Comparison of ENCODE assay signal across 20 cellular contexts in the genomic region with DNA sequence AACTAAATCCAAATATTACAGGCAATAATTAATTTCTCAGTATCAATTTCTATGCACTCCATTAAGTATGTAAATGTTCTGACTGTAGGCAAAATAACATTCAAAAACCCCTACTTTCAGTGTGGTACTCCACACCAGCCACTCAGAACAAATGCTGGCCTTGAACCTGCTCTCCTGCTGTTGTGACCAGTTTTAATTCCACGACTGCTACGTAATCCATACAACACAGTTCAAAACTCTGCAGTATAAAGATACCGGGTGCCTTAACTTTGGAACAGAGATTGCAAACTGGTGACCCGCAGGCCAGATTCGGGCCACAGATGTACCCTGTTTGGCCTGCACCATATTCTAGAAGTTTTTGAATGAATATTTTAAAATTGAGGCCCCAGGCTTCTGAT. TPM values are rescaled to one million over a fixed set of nuclear protein-coding genes. Genes with fewer than 3 reads are reported as not detected.
DNase-seq lines count a peak whose midpoint lies in the region; ATAC-seq and TF ChIP-seq lines count a peak whose summit lies in the region.
"Had no signal": no experiment of that assay in that cellular context is flagged by ENCODE, and none has a peak within 500 bp of the region (broad histone marks: within the 10 kb centered on the region; RNA-seq: fewer than 3 reads in every experiment).

No MANE protein-coding gene starts in this region.

- no peak overlapping the region for H3K4me3 Mint-ChIP-seq in osteocyte (ENCODE audit: unreplicated experiment)
- H3K4me3 Mint-ChIP-seq in activated T-helper 17 cell treated with anti-CD3 and anti-CD28 coated beads, Interleukin-2, amount 50 U/mL, for 72 hours = no peak overlapping the region
- H3K4me3 Mint-ChIP-seq: CD8-positive, alpha-beta T cell had no signal

- H3K9me3 ChIP-seq in SK-N-MC (ENCODE audit: low read depth, low read length) = no peaks in the 10 kb centered on the region
- no peaks in the 10 kb centered on the region for H3K9me3 ChIP-seq in tibial artery
- H3K9me3 ChIP-seq: A549, BLaER1 had no signal

- H3K36me3 ChIP-seq in SK-N-MC (ENCODE audit: insufficient read depth, low read length) (no peaks in the 10 kb centered on the region), tibial artery (peaks cover 0 to 7% (median 6%) of the 10 kb centered on the region in 3 donors)
- H3K36me3 ChIP-seq: BLaER1 had no signal

- intact Hi-C loops in tibial artery (cut with DNase I; ENCODE audit: low total_unique reads) = no loop called here

- H3K36me3 Mint-ChIP-seq in osteocyte (ENCODE audit: unreplicated experiment) = peaks cover 35% of the 10 kb centered on the region
- no peaks in the 10 kb centered on the region for H3K36me3 Mint-ChIP-seq in activated T-helper 17 cell treated with anti-CD3 and anti-CD28 coated beads, Interleukin-2, amount 50 U/mL, for 72 hours (ENCODE audit: low read depth)
- H3K36me3 Mint-ChIP-seq: CD8-positive, alpha-beta T cell had no signal

- H3K4me3 ChIP-seq in SK-N-MC (0 out of 2 replicates have a peak overlapping the region, but pooled peaks have one; percentile 18), coronary artery (peak overlapping the region; percentile 30), tibial artery (no peak overlapping the region)
- H3K4me3 ChIP-seq: A549, BLaER1, GM23248 had no signal

- no peaks in the 10 kb centered on the region for H3K27me3 ChIP-seq in tibial artery
- H3K27me3 ChIP-seq: BLaER1 had no signal

- TF ChIP-seq CTCF in coronary artery (IDR thresholded peaks at IDR 0.05) (no peak), osteocyte (IDR thresholded peaks at IDR 0.05) (no peak), tibial artery (IDR thresholded peaks at IDR 0.05) (no peak)

- DNase-seq in SK-N-MC (ENCODE audit: low read depth, low spot score) (no peak), coronary artery (ENCODE audit: low spot score) (no peak), osteocyte (ENCODE audit: extremely low spot score, unreplicated experiment) (peak; percentile 13), tibial artery (no peak), DMS 273 (lab: John Stamatoyannopoulos, UW; ENCODE audit: unreplicated experiment) (no peak)
- DNase-seq: Calu3; CD8-positive, alpha-beta T cell; GM23248; HCEC 1CT; MV-4-11; NCI-H1930; NCI-H345; NCI-H524 treated with DMSO at 0.1 percent for 48 hours had no signal

- H3K9me3 Mint-ChIP-seq in osteocyte (ENCODE audit: unreplicated experiment) = no peaks in the 10 kb centered on the region
- no peaks in the 10 kb centered on the region for H3K9me3 Mint-ChIP-seq in activated T-helper 17 cell treated with anti-CD3 and anti-CD28 coated beads, Interleukin-2, amount 50 U/mL, for 72 hours
- H3K9me3 Mint-ChIP-seq: CD8-positive, alpha-beta T cell had no signal

- H3K27me3 Mint-ChIP-seq in osteocyte (ENCODE audit: unreplicated experiment) = no peaks in the 10 kb centered on the region
- peaks cover 23% of the 10 kb centered on the region for H3K27me3 Mint-ChIP-seq in activated T-helper 17 cell treated with anti-CD3 and anti-CD28 coated beads, Interleukin-2, amount 50 U/mL, for 72 hours

- no peak for ATAC-seq in activated T-helper 17 cell treated with anti-CD3 and anti-CD28 coated beads, Interleukin-2, amount 50 U/mL, for 72 hours (replicated peaks)
- ATAC-seq in GM18873 (IDR thresholded peaks at IDR 0.05; ENCODE audit: low FRiP score, unreplicated experiment) = no peak
- ATAC-seq: A549; CD8-positive, alpha-beta T cell; Panc1 had no signal

- H3K4me1 ChIP-seq in tibial artery = peaks cover 0 to 99% (median 48%) of the 10 kb centered on the region in 4 donors
- H3K4me1 ChIP-seq: BLaER1 had no signal

- H3K27ac ChIP-seq in SK-N-MC (no peak overlapping the region), coronary artery (peak overlapping the region in 1 of 2 donors; percentile 71), tibial artery (peak overlapping the region; percentile 13 to 70)
- H3K27ac ChIP-seq: BLaER1, GM23248, HL-60, KMS-11 had no signal

- peaks cover 87% of the 10 kb centered on the region for H3K4me1 Mint-ChIP-seq in osteocyte (ENCODE audit: unreplicated experiment)
- no peaks in the 10 kb centered on the region for H3K4me1 Mint-ChIP-seq in activated T-helper 17 cell treated with anti-CD3 and anti-CD28 coated beads, Interleukin-2, amount 50 U/mL, for 72 hours

- H3K27ac Mint-ChIP-seq in osteocyte (ENCODE audit: unreplicated experiment) = peak overlapping the region; percentile 76
- no peak overlapping the region for H3K27ac Mint-ChIP-seq in activated T-helper 17 cell treated with anti-CD3 and anti-CD28 coated beads, Interleukin-2, amount 50 U/mL, for 72 hours
- H3K27ac Mint-ChIP-seq: CD8-positive, alpha-beta T cell had no signal

- no peak overlapping the region for H3K9ac ChIP-seq in SK-N-MC (ENCODE audit: insufficient read length)
- H3K9ac ChIP-seq: BLaER1, GM23248, KMS-11 had no signal

RNA-seq across cellular contexts. Expression of a gene that starts 30.4 kb away (rescaled TPM):
- 3,181 and 3,589 TPM in 2 replicates for total RNA-seq in osteocyte
- not detected for total RNA-seq in activated T-helper 17 cell treated with anti-CD3 and anti-CD28 coated beads, Interleukin-2, amount 50 U/mL, for 72 hours
- total RNA-seq: CD8-positive, alpha-beta T cell had no signal

RNA-seq across cellular contexts. Expression of a gene that starts 30.5 kb away (rescaled TPM):
- total RNA-seq in osteocyte = 2,001 and 2,067 TPM in 2 replicates
- under 1 TPM in 1 of 2 donors, not detected in 1; 0.56 TPM for total RNA-seq in activated T-helper 17 cell treated with anti-CD3 and anti-CD28 coated beads, Interleukin-2, amount 50 U/mL, for 72 hours
- total RNA-seq: CD8-positive, alpha-beta T cell had no signal

Comparison
In these comparisons a context has a peak if more than half of its experiments do, and no peak if none do; other contexts are left out.
1. H3K4me3 ChIP-seq: peak in SK-N-MC (single experiment) and coronary artery (single experiment); none in tibial artery (0 of 2).
2. RNA of a gene that starts 30.4 kb away (total RNA-seq): 3,181 to 3,589 TPM in osteocyte; not detected in activated T-helper 17 cell treated with anti-CD3 and anti-CD28 coated beads, Interleukin-2, amount 50 U/mL, for 72 hours; every median in the first group is over 1,000 times any median in the second.
3. RNA of a gene that starts 30.5 kb away (total RNA-seq): 2,001 to 2,067 TPM in osteocyte; 0.56 TPM in activated T-helper 17 cell treated with anti-CD3 and anti-CD28 coated beads, Interleukin-2, amount 50 U/mL, for 72 hours; every median in the first group is over 1,000 times any median in the second.